ENCODE assay signal across 12 cellular contexts in the genomic region with DNA sequence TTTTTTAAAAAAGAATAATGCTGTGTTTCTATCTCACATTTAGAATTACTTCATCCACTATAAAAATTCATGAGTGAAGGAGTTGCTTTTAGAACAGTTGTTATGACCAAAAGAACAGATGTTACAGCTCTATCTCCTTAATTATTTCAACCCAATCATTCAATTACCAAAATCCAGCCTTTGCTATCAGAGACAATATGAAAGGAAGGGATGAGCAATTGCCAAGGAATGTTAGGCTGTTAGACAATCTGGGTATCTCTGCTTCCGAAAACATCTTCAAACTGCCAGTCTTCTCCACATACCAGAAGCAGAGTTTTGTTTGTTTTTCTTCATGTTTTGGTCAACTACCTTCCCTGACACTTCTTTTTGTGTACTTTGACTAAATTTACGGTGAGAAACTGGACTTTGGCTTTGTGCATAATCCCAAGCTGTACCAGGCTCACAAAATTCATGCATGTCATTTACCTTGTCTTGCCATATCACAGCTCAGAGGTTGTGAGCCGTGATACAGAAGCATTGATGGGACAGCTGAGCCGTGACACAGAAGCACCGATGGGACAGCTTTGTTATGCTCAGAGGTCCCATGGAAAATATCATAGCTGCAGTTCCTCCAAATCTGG.
"Had no signal": no experiment of that assay in that cellular context is flagged by ENCODE, and none has a peak within 500 bp of the region (broad histone marks: within the 10 kb centered on the region; RNA-seq: fewer than 3 reads in every experiment).

No MANE protein-coding gene starts in this region.

- H3K27me3 ChIP-seq: adrenal gland, colonic mucosa, gastrocnemius medialis had no signal

- H3K4me1 ChIP-seq: adrenal gland, colonic mucosa, gastrocnemius medialis, psoas muscle had no signal

- H3K4me3 ChIP-seq: adrenal gland, colonic mucosa, gastrocnemius medialis, psoas muscle had no signal

- H3K36me3 Mint-ChIP-seq: natural killer cell treated with Interleukin-12 subunit alpha and Interleukin-12 subunit beta and Interleukin-15 and Interleukin-18, amount 100 ng/mL, for 72 hours; type B pancreatic cell had no signal

- DNase-seq: activated naive CD4-positive, alpha-beta T cell treated with anti-CD3 and anti-CD28 coated beads, Interleukin-2, amount 50 U/mL, for 16 hours; activated T-cell treated with anti-CD3 and anti-CD28 coated beads, Interleukin-2, amount 50 U/mL, for 1 hour; adrenal gland; caudate nucleus; colonic mucosa; gastrocnemius medialis; occipital lobe; psoas muscle; stimulated activated CD4-positive, alpha-beta T cell treated with anti-CD3 and anti-CD28 coated beads, Interleukin-2, amount 100 ng/mL, for 48 hours; stimulated activated naive CD4-positive, alpha-beta T cell treated with Interleukin-2 at 50 U/mL for 16 hours had no signal

- H3K4me3 Mint-ChIP-seq: natural killer cell treated with Interleukin-12 subunit alpha and Interleukin-12 subunit beta and Interleukin-15 and Interleukin-18, amount 100 ng/mL, for 72 hours; type B pancreatic cell had no signal

- H3K27ac Mint-ChIP-seq: natural killer cell treated with Interleukin-12 subunit alpha and Interleukin-12 subunit beta and Interleukin-15 and Interleukin-18, amount 100 ng/mL, for 72 hours; type B pancreatic cell had no signal

- ATAC-seq: gastrocnemius medialis; natural killer cell treated with Interleukin-12 subunit alpha and Interleukin-12 subunit beta and Interleukin-15 and Interleukin-18, amount 100 ng/mL, for 72 hours; psoas muscle had no signal

- H3K9me3 ChIP-seq: adrenal gland, colonic mucosa, gastrocnemius medialis, psoas muscle had no signal

- H3K36me3 ChIP-seq: adrenal gland, colonic mucosa, gastrocnemius medialis had no signal

- H3K9me3 Mint-ChIP-seq: type B pancreatic cell had no signal

- H3K27me3 Mint-ChIP-seq: natural killer cell treated with Interleukin-12 subunit alpha and Interleukin-12 subunit beta and Interleukin-15 and Interleukin-18, amount 100 ng/mL, for 72 hours had no signal

- H3K27ac ChIP-seq: adrenal gland, colonic mucosa, gastrocnemius medialis, psoas muscle had no signal
